In the genomic region with DNA sequence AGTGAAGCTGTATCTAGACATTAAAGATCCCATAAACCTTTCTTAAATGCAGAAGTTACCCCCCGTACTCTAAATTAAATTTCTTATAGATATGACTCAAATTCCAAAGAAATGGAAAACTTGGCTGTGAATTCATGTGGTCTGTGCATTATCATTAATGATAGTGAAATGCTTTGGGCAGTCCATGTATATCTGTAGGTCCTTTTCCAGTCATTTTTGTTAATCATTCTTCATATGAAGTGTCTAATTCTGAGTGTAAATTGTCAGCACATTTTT, we compare ENCODE assay signal across 26 cellular contexts.
"Had no signal": no experiment of that assay in that cellular context is flagged by ENCODE, and none has a peak within 500 bp of the region (broad histone marks: within the 10 kb centered on the region; RNA-seq: fewer than 3 reads in every experiment).

No MANE protein-coding gene starts in this region.

- H3K27me3 ChIP-seq: ascending aorta, breast epithelium, esophagus muscularis mucosa, foreskin keratinocyte, gastroesophageal sphincter had no signal

- DNase-seq: activated CD4-positive, alpha-beta memory T cell treated with anti-CD3 and anti-CD28 coated beads, Interleukin-2, amount 10 ng/mL, durations not matched to agents 7 days and 5 days; activated CD4-positive, alpha-beta T cell treated with anti-CD3 and anti-CD28 coated beads for 1 hour; activated CD4-positive, alpha-beta T cell treated with anti-CD3 and anti-CD28 coated beads for 4 hours; activated CD4-positive, alpha-beta T cell treated with anti-CD3 and anti-CD28 coated beads, Interleukin-2, amount 10 ng/mL, durations not matched to agents 7 days and 5 days; activated CD4-positive, alpha-beta T cell treated with anti-CD3 and anti-CD28 coated beads, Interleukin-2, amount 50 U/mL, for 4 hours; activated CD8-positive, alpha-beta memory T cell treated with anti-CD3 and anti-CD28 coated beads, Interleukin-2, amount 50 U/mL, for 48 hours; activated gamma-delta T cell; activated naive CD4-positive, alpha-beta T cell; activated naive CD4-positive, alpha-beta T cell treated with anti-CD3 and anti-CD28 coated beads, Interleukin-2, amount 10 ng/mL, durations not matched to agents 7 days and 5 days; activated naive CD8-positive, alpha-beta T cell treated with anti-CD3 and anti-CD28 coated beads, Interleukin-2, amount 10 ng/mL, durations not matched to agents 7 days and 5 days; activated T-cell treated with anti-CD3 and anti-CD28 coated beads for 4 hours; activated T-cell treated with anti-CD3 and anti-CD28 coated beads, Interleukin-2, amount 50 U/mL, for 24 hours; activated T-cell treated with anti-CD3 and anti-CD28 coated beads, Interleukin-2, amount 50 U/mL, for 72 hours; dermis blood vessel endothelial cell; effector CD4-positive, alpha-beta T cell; effector memory CD8-positive, alpha-beta T cell; erythroblast; foreskin keratinocyte; T-helper 2 cell had no signal

- H3K4me1 ChIP-seq: ascending aorta, breast epithelium, foreskin keratinocyte had no signal

- H3K27ac ChIP-seq: ascending aorta, breast epithelium, coronary artery, foreskin keratinocyte had no signal

- H3K4me3 ChIP-seq: ascending aorta, breast epithelium, coronary artery, esophagus muscularis mucosa, gastroesophageal sphincter had no signal

- H3K9me3 ChIP-seq: ascending aorta, breast epithelium, esophagus muscularis mucosa, gastroesophageal sphincter had no signal

- ATAC-seq: activated naive CD4-positive, alpha-beta T cell treated with anti-CD3 and anti-CD28 coated beads, Interleukin-2, amount 50 U/mL, for 72 hours; activated T-cell treated with anti-CD3 and anti-CD28 coated beads, Interleukin-2, amount 50 U/mL, for 72 hours; effector memory CD8-positive, alpha-beta T cell; foreskin keratinocyte; gastroesophageal sphincter; WTC11 had no signal

- H3K36me3 ChIP-seq: breast epithelium had no signal
